1 cellular context compared by ENCODE assay signal in the genomic region with DNA sequence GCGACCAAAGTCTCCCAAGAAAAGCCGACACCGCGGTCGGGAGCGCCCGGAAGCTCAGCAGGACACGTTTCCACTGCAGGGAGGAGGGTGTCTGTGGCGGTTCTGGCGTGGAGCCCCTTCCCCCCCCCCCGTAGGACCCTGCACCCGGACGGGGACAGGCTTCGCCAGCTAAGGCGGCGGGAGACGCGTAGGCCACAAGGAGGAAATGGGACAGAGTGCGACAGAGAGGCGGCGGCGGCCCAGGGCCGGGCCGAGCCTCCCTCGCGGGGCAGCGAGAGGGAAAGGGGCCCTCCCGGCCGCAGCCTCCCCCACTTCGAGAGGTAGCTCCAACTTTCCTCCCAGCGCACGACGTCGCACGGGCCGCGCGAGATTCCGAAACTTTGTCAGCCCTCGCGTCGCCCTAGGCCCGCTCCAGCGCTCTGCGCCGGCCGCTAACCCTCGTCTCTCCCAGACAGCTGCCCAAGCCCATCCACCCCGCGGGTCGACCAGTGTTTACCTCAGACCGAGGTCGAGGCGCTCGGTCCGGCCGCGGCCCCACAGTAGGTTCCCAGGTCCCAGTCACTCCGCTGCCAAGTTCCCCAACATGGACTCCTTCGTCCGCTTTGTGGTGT.
A peak's percentile ranks its signal among the peaks of the same experiment; 100 is the strongest.
TF ChIP-seq lines count a peak whose summit lies in the region.

No MANE protein-coding gene starts in this region.

TF ChIP-seq in A549, 52 proteins besides CTCF, POLR2A, EP300 and RAD21 (continued from another document):
- TF ChIP-seq, protein P1, sequence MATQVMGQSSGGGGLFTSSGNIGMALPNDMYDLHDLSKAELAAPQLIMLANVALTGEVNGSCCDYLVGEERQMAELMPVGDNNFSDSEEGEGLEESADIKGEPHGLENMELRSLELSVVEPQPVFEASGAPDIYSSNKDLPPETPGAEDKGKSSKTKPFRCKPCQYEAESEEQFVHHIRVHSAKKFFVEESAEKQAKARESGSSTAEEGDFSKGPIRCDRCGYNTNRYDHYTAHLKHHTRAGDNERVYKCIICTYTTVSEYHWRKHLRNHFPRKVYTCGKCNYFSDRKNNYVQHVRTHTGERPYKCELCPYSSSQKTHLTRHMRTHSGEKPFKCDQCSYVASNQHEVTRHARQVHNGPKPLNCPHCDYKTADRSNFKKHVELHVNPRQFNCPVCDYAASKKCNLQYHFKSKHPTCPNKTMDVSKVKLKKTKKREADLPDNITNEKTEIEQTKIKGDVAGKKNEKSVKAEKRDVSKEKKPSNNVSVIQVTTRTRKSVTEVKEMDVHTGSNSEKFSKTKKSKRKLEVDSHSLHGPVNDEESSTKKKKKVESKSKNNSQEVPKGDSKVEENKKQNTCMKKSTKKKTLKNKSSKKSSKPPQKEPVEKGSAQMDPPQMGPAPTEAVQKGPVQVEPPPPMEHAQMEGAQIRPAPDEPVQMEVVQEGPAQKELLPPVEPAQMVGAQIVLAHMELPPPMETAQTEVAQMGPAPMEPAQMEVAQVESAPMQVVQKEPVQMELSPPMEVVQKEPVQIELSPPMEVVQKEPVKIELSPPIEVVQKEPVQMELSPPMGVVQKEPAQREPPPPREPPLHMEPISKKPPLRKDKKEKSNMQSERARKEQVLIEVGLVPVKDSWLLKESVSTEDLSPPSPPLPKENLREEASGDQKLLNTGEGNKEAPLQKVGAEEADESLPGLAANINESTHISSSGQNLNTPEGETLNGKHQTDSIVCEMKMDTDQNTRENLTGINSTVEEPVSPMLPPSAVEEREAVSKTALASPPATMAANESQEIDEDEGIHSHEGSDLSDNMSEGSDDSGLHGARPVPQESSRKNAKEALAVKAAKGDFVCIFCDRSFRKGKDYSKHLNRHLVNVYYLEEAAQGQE (IDR thresholded peaks at IDR 0.05) = peak; percentile 42; the same call in 1 of the 2 replicates
- TF ChIP-seq ESRRA (IDR thresholded peaks at IDR 0.05; ENCODE audit: borderline replicate concordance, low read length) (no peak), RARB (CRISPR knock-in tag; IDR thresholded peaks at IDR 0.05) (no peak), EHF (CRISPR knock-in tag; IDR thresholded peaks at IDR 0.05) (no peak)
